9 cellular contexts compared by ENCODE assay signal in the genomic region with DNA sequence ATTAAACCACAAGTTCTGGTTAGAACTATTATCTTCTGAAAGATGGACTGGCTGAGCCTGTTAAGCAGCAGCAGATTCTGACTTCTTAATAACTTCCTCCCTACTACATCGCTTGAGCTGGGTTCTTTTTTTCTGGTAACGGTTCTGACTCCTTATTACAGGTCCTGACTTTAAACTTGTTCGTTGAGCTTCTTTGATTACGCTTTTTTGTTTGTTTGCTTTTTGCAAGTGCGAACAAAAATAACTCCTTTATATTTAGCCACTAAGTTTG. TPM values are rescaled to one million over a fixed set of nuclear protein-coding genes. Genes with fewer than 3 reads are reported as not detected.
DNase-seq lines count a peak whose midpoint lies in the region; ATAC-seq and TF ChIP-seq lines count a peak whose summit lies in the region.
"Had no signal": no experiment of that assay in that cellular context is flagged by ENCODE, and none has a peak within 500 bp of the region (broad histone marks: within the 10 kb centered on the region; RNA-seq: fewer than 3 reads in every experiment).

No MANE protein-coding gene starts in this region.

- 0 out of 2 replicates have a peak, but pooled peaks cover 9% of the 10 kb centered on the region for H4K20me1 ChIP-seq in SU-DHL-6 (ENCODE audit: low read depth, low read length)

- no peaks in the 10 kb centered on the region for H3K36me3 ChIP-seq in H7 (replicated peaks; ENCODE audit: control insufficient read depth, insufficient read depth, low read length)
- no peaks in the 10 kb centered on the region for H3K36me3 ChIP-seq in SU-DHL-6 (ENCODE audit: low read length)

- H3K4me3 ChIP-seq in H7 (ENCODE audit: insufficient read depth, low read depth, low read length) (peak overlapping the region; percentile 90), SU-DHL-6 (ENCODE audit: insufficient read depth, low read length, poor library complexity, severe bottlenecking) (peak overlapping the region; percentile 100), skin epidermis (peak overlapping the region; percentile 90 to 99 (median 98))

- no peak for DNase-seq in H7
- no peak for DNase-seq in glutamatergic neuron
- no peak for DNase-seq in DMS53 treated with DMSO at 0.1 percent for 48 hours (lab: John Stamatoyannopoulos, UW; ENCODE audit: unreplicated experiment)
- no peak for DNase-seq in NCI-H1105 treated with DMSO at 0.1 percent for 48 hours (lab: John Stamatoyannopoulos, UW)
- DNase-seq in COLO668 (lab: John Stamatoyannopoulos, UW; ENCODE audit: unreplicated experiment), result no peak

- H3K9ac ChIP-seq in SU-DHL-6 (ENCODE audit: low read length), result peak overlapping the region; percentile 99

- H3K9me2 ChIP-seq in SU-DHL-6 (replicated peaks; ENCODE audit: insufficient read depth, low read length), result no peaks in the 10 kb centered on the region

- peaks cover 4% of the 10 kb centered on the region for H3K4me1 Mint-ChIP-seq in glutamatergic neuron (ENCODE audit: low read depth, unreplicated experiment)

- no peak overlapping the region for H2AFZ ChIP-seq in SU-DHL-6 (ENCODE audit: low read depth, low read length, severe bottlenecking)

- no peaks in the 10 kb centered on the region for H3K9me3 ChIP-seq in SU-DHL-6 (ENCODE audit: insufficient read depth, low read length)

- H3K79me2 ChIP-seq in SU-DHL-6 (ENCODE audit: insufficient read depth, low read length), result peaks cover 56% of the 10 kb centered on the region

- H3K4me3 Mint-ChIP-seq in glutamatergic neuron (ENCODE audit: unreplicated experiment), result peak overlapping the region; percentile 100

- no peaks in the 10 kb centered on the region for H3K36me3 Mint-ChIP-seq in glutamatergic neuron (ENCODE audit: unreplicated experiment)

- H3K4me2 ChIP-seq in SU-DHL-6 (ENCODE audit: low read depth, low read length, poor library complexity, severe bottlenecking), result peak overlapping the region; percentile 95

- H3K27ac ChIP-seq in SU-DHL-6 (ENCODE audit: low read depth, low read length) (peak overlapping the region; percentile 83), skin epidermis (peak overlapping the region in 20 of 21 experiments; percentile 75 to 99 (median 94))

- no peak for TF ChIP-seq CTCF in SU-DHL-6 (IDR thresholded peaks at IDR 0.05; ENCODE audit: insufficient read depth, low read length, poor library complexity, severe bottlenecking)
- TF ChIP-seq CTCF in glutamatergic neuron (IDR thresholded peaks at IDR 0.05; ENCODE audit: partially characterized antibody, unreplicated experiment), result no peak

- H3K27me3 ChIP-seq in H7 (ENCODE audit: control insufficient read depth, insufficient read depth, low read length), result no peaks in the 10 kb centered on the region
- H3K27me3 ChIP-seq in SU-DHL-6 (ENCODE audit: low read length), result no peaks in the 10 kb centered on the region

- H3K27me3 Mint-ChIP-seq in glutamatergic neuron (ENCODE audit: unreplicated experiment), result peaks cover 5% of the 10 kb centered on the region

- peak overlapping the region; percentile 96 for H3K27ac Mint-ChIP-seq in glutamatergic neuron (ENCODE audit: unreplicated experiment)

- H3K9me3 Mint-ChIP-seq in glutamatergic neuron (ENCODE audit: unreplicated experiment), result peaks cover 4% of the 10 kb centered on the region

- peaks cover 12% of the 10 kb centered on the region; the same call in 1 of the 2 replicates for H3F3A ChIP-seq in SU-DHL-6 (ENCODE audit: insufficient read depth)

- ATAC-seq in GM21619 (IDR thresholded peaks at IDR 0.05; ENCODE audit: unreplicated experiment), result no peak

RNA-seq across cellular contexts. Expression of gene CBL, which starts 1.1 kb away (rescaled TPM):
- total RNA-seq in H7 (2014; rRNA removed; shearing (Covaris generic)), result 16.1 and 23.6 TPM in 2 replicates
- total RNA-seq in glutamatergic neuron (ENCODE audit: unreplicated experiment), result 40.5 TPM

RNA-seq across cellular contexts. Expression of gene NHERF4, which starts 22.0 kb away (rescaled TPM):
- not detected in 2 replicates for total RNA-seq in H7 (2014; rRNA removed; shearing (Covaris generic))
- total RNA-seq in glutamatergic neuron (ENCODE audit: unreplicated experiment), result not detected
- total RNA-seq: SK-MEL-5 had no signal

RNA-seq across cellular contexts. Expression of gene NLRX1, which starts 38.7 kb away (rescaled TPM):
- 34.0 and 44.0 TPM in 2 replicates for total RNA-seq in H7 (2014; rRNA removed; shearing (Covaris generic))
- 1.7 TPM for total RNA-seq in glutamatergic neuron (ENCODE audit: unreplicated experiment)

RNA-seq across cellular contexts. Expression of gene ABCG4, which starts 58.4 kb away (rescaled TPM):
- total RNA-seq in H7 (2014; rRNA removed; shearing (Covaris generic)), result 0.31 and 0.37 TPM in 2 replicates
- 2.4 TPM for total RNA-seq in glutamatergic neuron (ENCODE audit: unreplicated experiment)

Comparison
In these comparisons a context has a peak if more than half of its experiments do, and no peak if none do; other contexts are left out.
1. RNA of gene NLRX1, which starts 38.7 kb away (total RNA-seq): 34.0 to 44.0 TPM in H7; 1.7 TPM in glutamatergic neuron (single experiment); every median in the first group is over 10 times any median in the second.
2. Peak in every context shown above with its lines, with median percentiles within 50 percentile points of each other: H3K4me3 ChIP-seq.